Comparison of ENCODE assay signal across 8 cellular contexts in the genomic region with DNA sequence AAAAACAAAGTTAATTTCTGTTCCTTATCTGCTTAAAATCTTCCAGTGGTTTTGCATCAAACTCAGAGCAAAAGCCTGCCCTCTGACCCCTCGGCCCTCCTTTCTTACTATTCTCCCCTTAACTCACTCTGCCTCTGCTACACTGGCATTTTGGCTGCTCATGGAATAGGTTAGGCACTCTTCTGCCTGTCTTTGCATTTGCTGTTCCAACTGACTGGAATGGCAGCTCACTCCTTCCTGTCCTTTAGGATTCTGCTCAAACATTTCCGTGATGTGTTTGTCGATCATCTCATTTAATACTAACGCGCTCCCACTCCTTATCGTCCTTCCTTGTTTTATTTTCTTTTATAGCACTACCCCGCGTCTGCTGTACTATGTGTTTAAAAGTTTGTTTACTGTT. TPM values are rescaled to one million over a fixed set of nuclear protein-coding genes. Genes with fewer than 3 reads are reported as not detected.
DNase-seq lines count a peak whose midpoint lies in the region; ATAC-seq and TF ChIP-seq lines count a peak whose summit lies in the region.
"Had no signal": no experiment of that assay in that cellular context is flagged by ENCODE, and none has a peak within 500 bp of the region (broad histone marks: within the 10 kb centered on the region; RNA-seq: fewer than 3 reads in every experiment).

No MANE protein-coding gene starts in this region.

- H3K9me3 Mint-ChIP-seq in activated T-helper 2 cell treated with anti-CD3 and anti-CD28 coated beads, Interferon-gamma antibody, Interleukin-2, Interleukin-4, amounts not matched to agents 10 μg/mL and 5 μg/mL and 100 μg/mL, durations not matched to agents 14 hours and 24 hours and 36 hours: no peaks in the 10 kb centered on the region

- H3F3A ChIP-seq in GM23248 (ENCODE audit: insufficient read depth): peaks cover 10% of the 10 kb centered on the region

- H3K4me3 Mint-ChIP-seq in activated T-helper 2 cell treated with anti-CD3 and anti-CD28 coated beads, Interferon-gamma antibody, Interleukin-2, Interleukin-4, amounts not matched to agents 10 μg/mL and 5 μg/mL and 100 μg/mL, durations not matched to agents 14 hours and 24 hours and 36 hours (ENCODE audit: low read depth): no peak overlapping the region

- H3K9ac ChIP-seq in GM23248: peak overlapping the region; percentile 97

- 1 to 2% methylated on average over 8 of the region's 8 CpGs for WGBS in GM23248 (ENCODE audit: low coverage in 1 of 2, low lambda C conversion rate in 2 of 2, missing lambda C conversion rate in 2 of 2), 2 experiments
- WGBS in right cardiac atrium: 1% methylated on average over 8 of the region's 8 CpGs
- 1 to 3% (median 1%) methylated on average over 8 of the region's 8 CpGs for WGBS in spleen, 5 donors

- no peaks in the 10 kb centered on the region for H4K20me1 ChIP-seq in GM23248 (ENCODE audit: insufficient read depth)

- ATAC-seq in RWPE2 (ENCODE audit: low read depth) (peak; percentile 8; the same call in 1 of the 3 replicates), right cardiac atrium (no peak), HG02588 (IDR thresholded peaks at IDR 0.05; ENCODE audit: unreplicated experiment) (no peak)

- peak overlapping the region; percentile 95 for H3K4me2 ChIP-seq in GM23248 (ENCODE audit: unreplicated experiment)

- peak overlapping the region; percentile 89 for H3K4me3 ChIP-seq in GM23248
- peak overlapping the region; percentile 77 for H3K4me3 ChIP-seq in RWPE2 (ENCODE audit: severe bottlenecking)
- H3K4me3 ChIP-seq in right cardiac atrium (ENCODE audit: low read length): peak overlapping the region; percentile 96
- peak overlapping the region; percentile 68 to 90 (median 77) for H3K4me3 ChIP-seq in spleen

- H3K9me3 ChIP-seq in GM23248 (ENCODE audit: low read depth) (no peaks in the 10 kb centered on the region), RWPE2 (ENCODE audit: severe bottlenecking) (no peaks in the 10 kb centered on the region), right cardiac atrium (ENCODE audit: control insufficient read depth, low read length) (no peaks in the 10 kb centered on the region), spleen (no peaks in the 10 kb centered on the region)

- peaks cover 21% of the 10 kb centered on the region for H3K4me1 ChIP-seq in GM23248 (ENCODE audit: insufficient read depth)
- H3K4me1 ChIP-seq in RWPE2 (ENCODE audit: insufficient read depth, poor library complexity, severe bottlenecking): peaks cover 11% of the 10 kb centered on the region
- peaks cover 12% of the 10 kb centered on the region for H3K4me1 ChIP-seq in right cardiac atrium (ENCODE audit: control insufficient read depth, insufficient read depth, low read length)
- peaks cover 25 to 82% (median 58%) of the 10 kb centered on the region in 6 donors for H3K4me1 ChIP-seq in spleen

- intact Hi-C loops in right cardiac atrium (cut with DNase I): no loop called here
- intact Hi-C loops in spleen (cut with DNase I; ENCODE audit: low total_unique reads): no loop called here
- intact Hi-C loops in activated T-helper 2 cell treated with anti-CD3 and anti-CD28 coated beads, Interferon-gamma antibody, Interleukin-2, Interleukin-4, amounts not matched to agents 10 μg/mL and 5 μg/mL and 100 μg/mL, durations not matched to agents 14 hours and 24 hours and 36 hours (cut with micrococcal nuclease): loop anchor here (2.0 to 5.0 kb wide), 3 partner anchors 94 to 357 kb away; a partner anchor contains a TSS

- DNase-seq in GM23248 (peak; percentile 44), RWPE2 (ENCODE audit: low spot score) (no peak), right cardiac atrium (no peak), spleen (no peak), NCI-H128 (lab: John Stamatoyannopoulos, UW; ENCODE audit: unreplicated experiment) (no peak)
- no peak for DNase-seq in activated T-helper 2 cell treated with anti-CD3 and anti-CD28 coated beads, Interferon-gamma antibody, Interleukin-2, Interleukin-4, amounts not matched to agents 10 μg/mL and 5 μg/mL and 100 μg/mL, durations not matched to agents 14 hours and 24 hours and 36 hours (ENCODE audit: low spot score)
- DNase-seq: NCI-H226 had no signal

- peaks cover 27% of the 10 kb centered on the region for H3K4me1 Mint-ChIP-seq in activated T-helper 2 cell treated with anti-CD3 and anti-CD28 coated beads, Interferon-gamma antibody, Interleukin-2, Interleukin-4, amounts not matched to agents 10 μg/mL and 5 μg/mL and 100 μg/mL, durations not matched to agents 14 hours and 24 hours and 36 hours (ENCODE audit: low read depth)

- no peaks in the 10 kb centered on the region for H3K27me3 Mint-ChIP-seq in activated T-helper 2 cell treated with anti-CD3 and anti-CD28 coated beads, Interferon-gamma antibody, Interleukin-2, Interleukin-4, amounts not matched to agents 10 μg/mL and 5 μg/mL and 100 μg/mL, durations not matched to agents 14 hours and 24 hours and 36 hours (ENCODE audit: low read depth)

- H3K27ac ChIP-seq in GM23248: peak overlapping the region; percentile 97
- H3K27ac ChIP-seq in RWPE2 (ENCODE audit: poor library complexity, severe bottlenecking): peak overlapping the region; percentile 66
- no peak overlapping the region for H3K27ac ChIP-seq in right cardiac atrium (ENCODE audit: low read length)
- H3K27ac ChIP-seq in spleen: peak overlapping the region; percentile 83 to 98 (median 94)

- H3K27me3 ChIP-seq in GM23248 (replicated peaks; ENCODE audit: insufficient read depth) (no peaks in the 10 kb centered on the region), RWPE2 (ENCODE audit: insufficient read depth, poor library complexity, severe bottlenecking) (no peaks in the 10 kb centered on the region), right cardiac atrium (ENCODE audit: control insufficient read depth, insufficient read depth) (no peaks in the 10 kb centered on the region), spleen (replicated peaks in 1 of 7) (no peaks in the 10 kb centered on the region)

- H2AFZ ChIP-seq in GM23248: peak overlapping the region; percentile 93

- H3K36me3 ChIP-seq in GM23248 (ENCODE audit: low read depth): peaks cover 20% of the 10 kb centered on the region
- peaks cover 57% of the 10 kb centered on the region for H3K36me3 ChIP-seq in RWPE2 (ENCODE audit: low read depth)
- H3K36me3 ChIP-seq in spleen: peaks cover 0 to 41% (median 22%) of the 10 kb centered on the region in 6 donors

- TF ChIP-seq CTCF in RWPE2 (IDR thresholded peaks at IDR 0.05; ENCODE audit: poor library complexity, severe bottlenecking): no peak
- no peak for TF ChIP-seq CTCF in spleen (IDR thresholded peaks at IDR 0.05 in 8 of 11, conservative IDR thresholded peaks at IDR 0.05 in 3 of 11)

- TF ChIP-seq POLR2A in spleen (IDR thresholded peaks at IDR 0.05): no peak

- no peak overlapping the region for H3K27ac Mint-ChIP-seq in activated T-helper 2 cell treated with anti-CD3 and anti-CD28 coated beads, Interferon-gamma antibody, Interleukin-2, Interleukin-4, amounts not matched to agents 10 μg/mL and 5 μg/mL and 100 μg/mL, durations not matched to agents 14 hours and 24 hours and 36 hours

- H3K36me3 Mint-ChIP-seq in activated T-helper 2 cell treated with anti-CD3 and anti-CD28 coated beads, Interferon-gamma antibody, Interleukin-2, Interleukin-4, amounts not matched to agents 10 μg/mL and 5 μg/mL and 100 μg/mL, durations not matched to agents 14 hours and 24 hours and 36 hours (ENCODE audit: low read depth): peaks cover 44% of the 10 kb centered on the region

- in situ Hi-C loops in GM23248 (cut with MboI): no loop called here

- peaks cover 93% of the 10 kb centered on the region for H3K79me2 ChIP-seq in GM23248 (ENCODE audit: insufficient read depth)

- no peaks in the 10 kb centered on the region for H3K9me2 ChIP-seq in GM23248 (ENCODE audit: insufficient read depth)

RNA-seq across cellular contexts. Expression of a gene that starts 0.8 kb away (rescaled TPM):
- total RNA-seq in GM23248 (2014; rRNA removed; shearing (Covaris generic)): 34.0 and 35.0 TPM in 2 replicates
- 22.6 and 23.0 TPM in 2 replicates for polyA plus RNA-seq in GM23248 (2016; fragmentation: Nextera tagmentation; extraction: Ambion mirVana)
- total RNA-seq in right cardiac atrium: 10 to 100 TPM; 24.0 to 35.4 (median 33.1) TPM
- 34.9 TPM for polyA plus RNA-seq in right cardiac atrium
- 10 to 100 TPM; 34.8 to 54.0 (median 43.9) TPM for total RNA-seq in spleen
- polyA plus RNA-seq in spleen: 10 to 100 TPM; 50.4 to 54.8 (median 54.2) TPM
- total RNA-seq in activated T-helper 2 cell treated with anti-CD3 and anti-CD28 coated beads, Interferon-gamma antibody, Interleukin-2, Interleukin-4, amounts not matched to agents 10 μg/mL and 5 μg/mL and 100 μg/mL, durations not matched to agents 14 hours and 24 hours and 36 hours: 59.3 and 61.8 TPM in 2 replicates

RNA-seq across cellular contexts. Expression of a gene that starts 0.9 kb away (rescaled TPM):
- 14.8 and 25.2 TPM in 2 replicates for total RNA-seq in GM23248 (2014; rRNA removed; shearing (Covaris generic))
- polyA plus RNA-seq in GM23248 (2016; fragmentation: Nextera tagmentation; extraction: Ambion mirVana) (15.2 and 16.4 TPM in 2 replicates), right cardiac atrium (17.4 TPM), spleen (10 to 100 TPM; 11.4 to 19.4 (median 11.6) TPM)
- total RNA-seq in right cardiac atrium (10 to 100 TPM; 15.4 to 20.1 (median 18.3) TPM), spleen (10 to 100 TPM; 14.3 to 27.2 (median 23.0) TPM)
- total RNA-seq in activated T-helper 2 cell treated with anti-CD3 and anti-CD28 coated beads, Interferon-gamma antibody, Interleukin-2, Interleukin-4, amounts not matched to agents 10 μg/mL and 5 μg/mL and 100 μg/mL, durations not matched to agents 14 hours and 24 hours and 36 hours: 19.8 and 21.2 TPM in 2 replicates

RNA-seq across cellular contexts. Expression of a gene that starts 34.3 kb away (rescaled TPM):
- total RNA-seq in GM23248 (2014; rRNA removed; shearing (Covaris generic)): 13.2 and 19.0 TPM in 2 replicates
- polyA plus RNA-seq in GM23248 (2016; fragmentation: Nextera tagmentation; extraction: Ambion mirVana) (37.7 and 39.9 TPM in 2 replicates), right cardiac atrium (75.7 TPM), spleen (10 to 100 TPM; 25.4 to 39.8 (median 27.0) TPM)
- total RNA-seq in right cardiac atrium (10 to 100 TPM; 46.8 to 57.7 (median 55.9) TPM), spleen (10 to 100 TPM; 18.6 to 35.4 (median 28.5) TPM)
- 37.3 and 42.3 TPM in 2 replicates for total RNA-seq in activated T-helper 2 cell treated with anti-CD3 and anti-CD28 coated beads, Interferon-gamma antibody, Interleukin-2, Interleukin-4, amounts not matched to agents 10 μg/mL and 5 μg/mL and 100 μg/mL, durations not matched to agents 14 hours and 24 hours and 36 hours

RNA-seq across cellular contexts. Expression of a gene that starts 42.1 kb away (rescaled TPM):
- total RNA-seq in GM23248 (2014; rRNA removed; shearing (Covaris generic)): not detected in 2 replicates
- not detected in 2 replicates for polyA plus RNA-seq in GM23248 (2016; fragmentation: Nextera tagmentation; extraction: Ambion mirVana)
- not detected for total RNA-seq in right cardiac atrium
- not detected for polyA plus RNA-seq in right cardiac atrium
- total RNA-seq in spleen: not detected
- not detected for polyA plus RNA-seq in spleen
- total RNA-seq in activated T-helper 2 cell treated with anti-CD3 and anti-CD28 coated beads, Interferon-gamma antibody, Interleukin-2, Interleukin-4, amounts not matched to agents 10 μg/mL and 5 μg/mL and 100 μg/mL, durations not matched to agents 14 hours and 24 hours and 36 hours: not detected in 2 replicates
